In the genomic region with DNA sequence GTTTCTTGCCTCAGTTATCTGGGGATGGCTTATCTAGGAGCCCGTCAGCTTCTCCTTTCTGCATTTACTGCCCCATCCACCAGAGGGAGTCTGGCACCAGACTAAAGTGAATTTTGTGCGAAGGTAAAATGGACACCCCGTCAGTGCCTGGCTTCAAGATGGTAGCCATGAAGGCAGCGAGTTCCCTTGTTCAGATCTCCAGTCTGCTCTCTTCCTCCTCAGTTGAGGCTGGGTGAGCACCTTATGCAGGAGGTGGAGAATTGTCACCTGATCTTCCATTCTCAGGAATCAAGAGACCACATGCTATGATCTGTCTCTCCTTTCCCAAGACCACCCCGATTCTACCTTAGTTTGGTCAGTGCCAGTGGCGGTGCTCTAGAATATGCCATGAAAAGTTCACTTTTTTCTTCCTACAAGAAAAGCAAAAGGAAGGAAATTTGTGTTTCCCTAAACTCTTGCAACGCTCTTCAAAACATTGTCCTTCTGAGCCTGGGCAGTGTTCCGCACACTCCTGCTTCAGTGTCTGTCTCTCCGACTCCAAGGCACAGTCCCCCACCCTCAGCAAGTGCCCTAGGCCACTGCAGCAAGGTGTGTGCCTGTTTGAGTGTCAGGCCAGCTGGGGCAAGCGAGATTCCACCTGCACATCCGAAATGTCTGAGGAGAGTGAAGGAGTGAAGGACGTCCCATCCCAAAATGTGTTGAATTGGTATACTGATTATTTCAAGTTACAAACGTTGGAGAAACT, we compare ENCODE assay signal across 1 cellular context.
TF ChIP-seq lines count a peak whose summit lies in the region.

No MANE protein-coding gene starts in this region.

TF ChIP-seq in HepG2, 621 proteins besides CTCF, POLR2A, EP300 and RAD21 (continued from another document and continues in another):
- TF ChIP-seq, protein P1, sequence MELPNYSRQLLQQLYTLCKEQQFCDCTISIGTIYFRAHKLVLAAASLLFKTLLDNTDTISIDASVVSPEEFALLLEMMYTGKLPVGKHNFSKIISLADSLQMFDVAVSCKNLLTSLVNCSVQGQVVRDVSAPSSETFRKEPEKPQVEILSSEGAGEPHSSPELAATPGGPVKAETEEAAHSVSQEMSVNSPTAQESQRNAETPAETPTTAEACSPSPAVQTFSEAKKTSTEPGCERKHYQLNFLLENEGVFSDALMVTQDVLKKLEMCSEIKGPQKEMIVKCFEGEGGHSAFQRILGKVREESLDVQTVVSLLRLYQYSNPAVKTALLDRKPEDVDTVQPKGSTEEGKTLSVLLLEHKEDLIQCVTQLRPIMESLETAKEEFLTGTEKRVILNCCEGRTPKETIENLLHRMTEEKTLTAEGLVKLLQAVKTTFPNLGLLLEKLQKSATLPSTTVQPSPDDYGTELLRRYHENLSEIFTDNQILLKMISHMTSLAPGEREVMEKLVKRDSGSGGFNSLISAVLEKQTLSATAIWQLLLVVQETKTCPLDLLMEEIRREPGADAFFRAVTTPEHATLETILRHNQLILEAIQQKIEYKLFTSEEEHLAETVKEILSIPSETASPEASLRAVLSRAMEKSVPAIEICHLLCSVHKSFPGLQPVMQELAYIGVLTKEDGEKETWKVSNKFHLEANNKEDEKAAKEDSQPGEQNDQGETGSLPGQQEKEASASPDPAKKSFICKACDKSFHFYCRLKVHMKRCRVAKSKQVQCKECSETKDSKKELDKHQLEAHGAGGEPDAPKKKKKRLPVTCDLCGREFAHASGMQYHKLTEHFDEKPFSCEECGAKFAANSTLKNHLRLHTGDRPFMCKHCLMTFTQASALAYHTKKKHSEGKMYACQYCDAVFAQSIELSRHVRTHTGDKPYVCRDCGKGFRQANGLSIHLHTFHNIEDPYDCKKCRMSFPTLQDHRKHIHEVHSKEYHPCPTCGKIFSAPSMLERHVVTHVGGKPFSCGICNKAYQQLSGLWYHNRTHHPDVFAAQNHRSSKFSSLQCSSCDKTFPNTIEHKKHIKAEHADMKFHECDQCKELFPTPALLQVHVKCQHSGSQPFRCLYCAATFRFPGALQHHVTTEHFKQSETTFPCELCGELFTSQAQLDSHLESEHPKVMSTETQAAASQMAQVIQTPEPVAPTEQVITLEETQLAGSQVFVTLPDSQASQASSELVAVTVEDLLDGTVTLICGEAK (IDR thresholded peaks at IDR 0.05) = no peak
- TF ChIP-seq, protein P1 (CRISPR knock-in tag; IDR thresholded peaks at IDR 0.05) = no peak
- TF ChIP-seq, protein P2, sequence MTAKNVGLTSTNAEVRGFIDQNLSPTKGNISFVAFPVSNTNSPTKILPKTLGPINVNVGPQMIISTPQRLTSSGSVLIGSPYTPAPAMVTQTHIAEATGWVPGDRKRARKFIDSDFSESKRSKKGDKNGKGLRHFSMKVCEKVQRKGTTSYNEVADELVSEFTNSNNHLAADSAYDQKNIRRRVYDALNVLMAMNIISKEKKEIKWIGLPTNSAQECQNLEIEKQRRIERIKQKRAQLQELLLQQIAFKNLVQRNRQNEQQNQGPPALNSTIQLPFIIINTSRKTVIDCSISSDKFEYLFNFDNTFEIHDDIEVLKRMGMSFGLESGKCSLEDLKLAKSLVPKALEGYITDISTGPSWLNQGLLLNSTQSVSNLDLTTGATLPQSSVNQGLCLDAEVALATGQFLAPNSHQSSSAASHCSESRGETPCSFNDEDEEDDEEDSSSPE (CRISPR knock-in tag; IDR thresholded peaks at IDR 0.05) = no peak
- TF ChIP-seq ZNF883 (CRISPR knock-in tag; IDR thresholded peaks at IDR 0.05; ENCODE audit: not compliant biosample characterization) (no peak), KAT8 (CRISPR knock-in tag; IDR thresholded peaks at IDR 0.05) (peak; percentile 59; the same call in 1 of the 2 replicates), NFRKB (IDR thresholded peaks at IDR 0.05) (no peak), ZNF546 (CRISPR knock-in tag; conservative IDR thresholded peaks at IDR 0.05) (no peak), TGIF2 (CRISPR knock-in tag; IDR thresholded peaks at IDR 0.05) (no peak), EHMT2 (IDR thresholded peaks at IDR 0.05; ENCODE audit: borderline replicate concordance, low read depth, low read length) (0 out of 2 replicates have a peak, but pooled peaks have one; percentile 52), ZMYM4 (CRISPR knock-in tag; IDR thresholded peaks at IDR 0.05) (peak; percentile 54; the same call in 1 of the 2 replicates), ZNF24 (IDR thresholded peaks at IDR 0.05) (no peak), HOXA3 (CRISPR knock-in tag; IDR thresholded peaks at IDR 0.05) (peak; percentile 51), ZNF644 (CRISPR knock-in tag; IDR thresholded peaks at IDR 0.05; ENCODE audit: low read depth) (peak; percentile 90), MAFF (IDR thresholded peaks at IDR 0.05; ENCODE audit: low read depth, low read length) (no peak), CBX5 (CRISPR knock-in tag; IDR thresholded peaks at IDR 0.05; ENCODE audit: borderline replicate concordance) (no peak), SMC3 (IDR thresholded peaks at IDR 0.05; ENCODE audit: low read length) (peak; percentile 40), ZNF713 (CRISPR knock-in tag; IDR thresholded peaks at IDR 0.05) (no peak), HOXD1 (CRISPR knock-in tag; IDR thresholded peaks at IDR 0.05) (no peak), ZSCAN21 (CRISPR knock-in tag; IDR thresholded peaks at IDR 0.05; ENCODE audit: borderline replicate concordance) (no peak), HMG20B (CRISPR knock-in tag; conservative IDR thresholded peaks at IDR 0.05) (no peak), ZNF7 (CRISPR knock-in tag; IDR thresholded peaks at IDR 0.05) (no peak), ZSCAN22 (CRISPR knock-in tag; IDR thresholded peaks at IDR 0.05) (no peak), ZSCAN9 (CRISPR knock-in tag; IDR thresholded peaks at IDR 0.05; ENCODE audit: borderline replicate concordance) (no peak)
- TF ChIP-seq, protein P3, sequence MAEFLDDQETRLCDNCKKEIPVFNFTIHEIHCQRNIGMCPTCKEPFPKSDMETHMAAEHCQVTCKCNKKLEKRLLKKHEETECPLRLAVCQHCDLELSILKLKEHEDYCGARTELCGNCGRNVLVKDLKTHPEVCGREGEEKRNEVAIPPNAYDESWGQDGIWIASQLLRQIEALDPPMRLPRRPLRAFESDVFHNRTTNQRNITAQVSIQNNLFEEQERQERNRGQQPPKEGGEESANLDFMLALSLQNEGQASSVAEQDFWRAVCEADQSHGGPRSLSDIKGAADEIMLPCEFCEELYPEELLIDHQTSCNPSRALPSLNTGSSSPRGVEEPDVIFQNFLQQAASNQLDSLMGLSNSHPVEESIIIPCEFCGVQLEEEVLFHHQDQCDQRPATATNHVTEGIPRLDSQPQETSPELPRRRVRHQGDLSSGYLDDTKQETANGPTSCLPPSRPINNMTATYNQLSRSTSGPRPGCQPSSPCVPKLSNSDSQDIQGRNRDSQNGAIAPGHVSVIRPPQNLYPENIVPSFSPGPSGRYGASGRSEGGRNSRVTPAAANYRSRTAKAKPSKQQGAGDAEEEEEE (CRISPR knock-in tag; IDR thresholded peaks at IDR 0.05; ENCODE audit: borderline replicate concordance) = no peak
- TF ChIP-seq, protein P4, sequence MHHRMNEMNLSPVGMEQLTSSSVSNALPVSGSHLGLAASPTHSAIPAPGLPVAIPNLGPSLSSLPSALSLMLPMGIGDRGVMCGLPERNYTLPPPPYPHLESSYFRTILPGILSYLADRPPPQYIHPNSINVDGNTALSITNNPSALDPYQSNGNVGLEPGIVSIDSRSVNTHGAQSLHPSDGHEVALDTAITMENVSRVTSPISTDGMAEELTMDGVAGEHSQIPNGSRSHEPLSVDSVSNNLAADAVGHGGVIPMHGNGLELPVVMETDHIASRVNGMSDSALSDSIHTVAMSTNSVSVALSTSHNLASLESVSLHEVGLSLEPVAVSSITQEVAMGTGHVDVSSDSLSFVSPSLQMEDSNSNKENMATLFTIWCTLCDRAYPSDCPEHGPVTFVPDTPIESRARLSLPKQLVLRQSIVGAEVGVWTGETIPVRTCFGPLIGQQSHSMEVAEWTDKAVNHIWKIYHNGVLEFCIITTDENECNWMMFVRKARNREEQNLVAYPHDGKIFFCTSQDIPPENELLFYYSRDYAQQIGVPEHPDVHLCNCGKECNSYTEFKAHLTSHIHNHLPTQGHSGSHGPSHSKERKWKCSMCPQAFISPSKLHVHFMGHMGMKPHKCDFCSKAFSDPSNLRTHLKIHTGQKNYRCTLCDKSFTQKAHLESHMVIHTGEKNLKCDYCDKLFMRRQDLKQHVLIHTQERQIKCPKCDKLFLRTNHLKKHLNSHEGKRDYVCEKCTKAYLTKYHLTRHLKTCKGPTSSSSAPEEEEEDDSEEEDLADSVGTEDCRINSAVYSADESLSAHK (CRISPR knock-in tag; IDR thresholded peaks at IDR 0.05; ENCODE audit: borderline replicate concordance) = no peak
- TF ChIP-seq, protein P5, sequence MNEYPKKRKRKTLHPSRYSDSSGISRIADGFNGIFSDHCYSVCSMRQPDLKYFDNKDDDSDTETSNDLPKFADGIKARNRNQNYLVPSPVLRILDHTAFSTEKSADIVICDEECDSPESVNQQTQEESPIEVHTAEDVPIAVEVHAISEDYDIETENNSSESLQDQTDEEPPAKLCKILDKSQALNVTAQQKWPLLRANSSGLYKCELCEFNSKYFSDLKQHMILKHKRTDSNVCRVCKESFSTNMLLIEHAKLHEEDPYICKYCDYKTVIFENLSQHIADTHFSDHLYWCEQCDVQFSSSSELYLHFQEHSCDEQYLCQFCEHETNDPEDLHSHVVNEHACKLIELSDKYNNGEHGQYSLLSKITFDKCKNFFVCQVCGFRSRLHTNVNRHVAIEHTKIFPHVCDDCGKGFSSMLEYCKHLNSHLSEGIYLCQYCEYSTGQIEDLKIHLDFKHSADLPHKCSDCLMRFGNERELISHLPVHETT (CRISPR knock-in tag; conservative IDR thresholded peaks at IDR 0.05) = no peak
- TF ChIP-seq, protein P6, sequence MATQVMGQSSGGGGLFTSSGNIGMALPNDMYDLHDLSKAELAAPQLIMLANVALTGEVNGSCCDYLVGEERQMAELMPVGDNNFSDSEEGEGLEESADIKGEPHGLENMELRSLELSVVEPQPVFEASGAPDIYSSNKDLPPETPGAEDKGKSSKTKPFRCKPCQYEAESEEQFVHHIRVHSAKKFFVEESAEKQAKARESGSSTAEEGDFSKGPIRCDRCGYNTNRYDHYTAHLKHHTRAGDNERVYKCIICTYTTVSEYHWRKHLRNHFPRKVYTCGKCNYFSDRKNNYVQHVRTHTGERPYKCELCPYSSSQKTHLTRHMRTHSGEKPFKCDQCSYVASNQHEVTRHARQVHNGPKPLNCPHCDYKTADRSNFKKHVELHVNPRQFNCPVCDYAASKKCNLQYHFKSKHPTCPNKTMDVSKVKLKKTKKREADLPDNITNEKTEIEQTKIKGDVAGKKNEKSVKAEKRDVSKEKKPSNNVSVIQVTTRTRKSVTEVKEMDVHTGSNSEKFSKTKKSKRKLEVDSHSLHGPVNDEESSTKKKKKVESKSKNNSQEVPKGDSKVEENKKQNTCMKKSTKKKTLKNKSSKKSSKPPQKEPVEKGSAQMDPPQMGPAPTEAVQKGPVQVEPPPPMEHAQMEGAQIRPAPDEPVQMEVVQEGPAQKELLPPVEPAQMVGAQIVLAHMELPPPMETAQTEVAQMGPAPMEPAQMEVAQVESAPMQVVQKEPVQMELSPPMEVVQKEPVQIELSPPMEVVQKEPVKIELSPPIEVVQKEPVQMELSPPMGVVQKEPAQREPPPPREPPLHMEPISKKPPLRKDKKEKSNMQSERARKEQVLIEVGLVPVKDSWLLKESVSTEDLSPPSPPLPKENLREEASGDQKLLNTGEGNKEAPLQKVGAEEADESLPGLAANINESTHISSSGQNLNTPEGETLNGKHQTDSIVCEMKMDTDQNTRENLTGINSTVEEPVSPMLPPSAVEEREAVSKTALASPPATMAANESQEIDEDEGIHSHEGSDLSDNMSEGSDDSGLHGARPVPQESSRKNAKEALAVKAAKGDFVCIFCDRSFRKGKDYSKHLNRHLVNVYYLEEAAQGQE (IDR thresholded peaks at IDR 0.05; ENCODE audit: borderline replicate concordance in 1 of 2, low read depth in 1 of 2, low read length in 2 of 2) = no peak
- TF ChIP-seq, protein P7, sequence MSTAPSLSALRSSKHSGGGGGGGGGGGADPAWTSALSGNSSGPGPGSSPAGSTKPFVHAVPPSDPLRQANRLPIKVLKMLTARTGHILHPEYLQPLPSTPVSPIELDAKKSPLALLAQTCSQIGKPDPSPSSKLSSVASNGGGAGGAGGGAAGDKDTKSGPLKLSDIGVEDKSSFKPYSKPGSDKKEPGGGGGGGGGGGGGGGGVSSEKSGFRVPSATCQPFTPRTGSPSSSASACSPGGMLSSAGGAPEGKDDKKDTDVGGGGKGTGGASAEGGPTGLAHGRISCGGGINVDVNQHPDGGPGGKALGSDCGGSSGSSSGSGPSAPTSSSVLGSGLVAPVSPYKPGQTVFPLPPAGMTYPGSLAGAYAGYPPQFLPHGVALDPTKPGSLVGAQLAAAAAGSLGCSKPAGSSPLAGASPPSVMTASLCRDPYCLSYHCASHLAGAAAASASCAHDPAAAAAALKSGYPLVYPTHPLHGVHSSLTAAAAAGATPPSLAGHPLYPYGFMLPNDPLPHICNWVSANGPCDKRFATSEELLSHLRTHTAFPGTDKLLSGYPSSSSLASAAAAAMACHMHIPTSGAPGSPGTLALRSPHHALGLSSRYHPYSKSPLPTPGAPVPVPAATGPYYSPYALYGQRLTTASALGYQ (CRISPR knock-in tag; IDR thresholded peaks at IDR 0.05) = no peak
- TF ChIP-seq, protein P8, sequence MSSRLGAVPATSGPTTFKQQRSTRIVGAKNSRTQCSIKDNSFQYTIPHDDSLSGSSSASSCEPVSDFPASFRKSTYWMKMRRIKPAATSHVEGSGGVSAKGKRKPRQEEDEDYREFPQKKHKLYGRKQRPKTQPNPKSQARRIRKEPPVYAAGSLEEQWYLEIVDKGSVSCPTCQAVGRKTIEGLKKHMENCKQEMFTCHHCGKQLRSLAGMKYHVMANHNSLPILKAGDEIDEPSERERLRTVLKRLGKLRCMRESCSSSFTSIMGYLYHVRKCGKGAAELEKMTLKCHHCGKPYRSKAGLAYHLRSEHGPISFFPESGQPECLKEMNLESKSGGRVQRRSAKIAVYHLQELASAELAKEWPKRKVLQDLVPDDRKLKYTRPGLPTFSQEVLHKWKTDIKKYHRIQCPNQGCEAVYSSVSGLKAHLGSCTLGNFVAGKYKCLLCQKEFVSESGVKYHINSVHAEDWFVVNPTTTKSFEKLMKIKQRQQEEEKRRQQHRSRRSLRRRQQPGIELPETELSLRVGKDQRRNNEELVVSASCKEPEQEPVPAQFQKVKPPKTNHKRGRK (CRISPR knock-in tag; IDR thresholded peaks at IDR 0.05) = no peak
